ENCODE assay signal across 1 cellular context in the genomic region with DNA sequence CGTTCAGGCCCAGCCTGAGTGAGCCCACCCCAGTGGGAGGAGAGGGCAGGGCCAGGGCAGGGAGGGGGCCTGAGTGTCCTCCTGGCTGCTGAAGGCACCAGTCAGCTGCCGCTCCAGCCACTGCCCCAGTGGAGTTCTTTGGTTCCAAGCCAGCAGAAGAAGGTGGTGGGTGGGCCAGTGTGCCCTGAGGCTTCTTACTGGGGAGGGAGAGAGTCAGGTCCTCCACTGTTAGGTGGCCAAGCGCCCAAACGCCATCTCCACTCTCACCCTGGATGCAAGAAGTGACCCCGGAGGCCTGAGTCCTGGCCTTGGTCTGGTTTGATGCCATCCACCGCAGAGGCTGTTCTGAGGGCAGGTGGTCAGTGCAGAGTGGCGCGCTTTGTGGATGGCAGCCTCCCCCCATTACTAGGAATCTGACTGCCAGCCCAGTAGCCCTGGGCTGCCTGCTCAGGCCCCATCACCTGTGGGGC.
TF ChIP-seq lines count a peak whose summit lies in the region.

No MANE protein-coding gene starts in this region.

TF ChIP-seq in liver, 16 proteins besides CTCF, POLR2A, EP300 and RAD21 (continued from another document):
- TF ChIP-seq, protein P1, sequence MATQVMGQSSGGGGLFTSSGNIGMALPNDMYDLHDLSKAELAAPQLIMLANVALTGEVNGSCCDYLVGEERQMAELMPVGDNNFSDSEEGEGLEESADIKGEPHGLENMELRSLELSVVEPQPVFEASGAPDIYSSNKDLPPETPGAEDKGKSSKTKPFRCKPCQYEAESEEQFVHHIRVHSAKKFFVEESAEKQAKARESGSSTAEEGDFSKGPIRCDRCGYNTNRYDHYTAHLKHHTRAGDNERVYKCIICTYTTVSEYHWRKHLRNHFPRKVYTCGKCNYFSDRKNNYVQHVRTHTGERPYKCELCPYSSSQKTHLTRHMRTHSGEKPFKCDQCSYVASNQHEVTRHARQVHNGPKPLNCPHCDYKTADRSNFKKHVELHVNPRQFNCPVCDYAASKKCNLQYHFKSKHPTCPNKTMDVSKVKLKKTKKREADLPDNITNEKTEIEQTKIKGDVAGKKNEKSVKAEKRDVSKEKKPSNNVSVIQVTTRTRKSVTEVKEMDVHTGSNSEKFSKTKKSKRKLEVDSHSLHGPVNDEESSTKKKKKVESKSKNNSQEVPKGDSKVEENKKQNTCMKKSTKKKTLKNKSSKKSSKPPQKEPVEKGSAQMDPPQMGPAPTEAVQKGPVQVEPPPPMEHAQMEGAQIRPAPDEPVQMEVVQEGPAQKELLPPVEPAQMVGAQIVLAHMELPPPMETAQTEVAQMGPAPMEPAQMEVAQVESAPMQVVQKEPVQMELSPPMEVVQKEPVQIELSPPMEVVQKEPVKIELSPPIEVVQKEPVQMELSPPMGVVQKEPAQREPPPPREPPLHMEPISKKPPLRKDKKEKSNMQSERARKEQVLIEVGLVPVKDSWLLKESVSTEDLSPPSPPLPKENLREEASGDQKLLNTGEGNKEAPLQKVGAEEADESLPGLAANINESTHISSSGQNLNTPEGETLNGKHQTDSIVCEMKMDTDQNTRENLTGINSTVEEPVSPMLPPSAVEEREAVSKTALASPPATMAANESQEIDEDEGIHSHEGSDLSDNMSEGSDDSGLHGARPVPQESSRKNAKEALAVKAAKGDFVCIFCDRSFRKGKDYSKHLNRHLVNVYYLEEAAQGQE (IDR thresholded peaks at IDR 0.05) = no peak
- no peak for TF ChIP-seq TAF1 (conservative IDR thresholded peaks at IDR 0.05)
- no peak for TF ChIP-seq ZBTB33 (IDR thresholded peaks at IDR 0.05)
- no peak for TF ChIP-seq YY1 (IDR thresholded peaks at IDR 0.05)
- no peak for TF ChIP-seq JUND (IDR thresholded peaks at IDR 0.05)
- no peak for TF ChIP-seq HNF4G (IDR thresholded peaks at IDR 0.05)
- TF ChIP-seq, protein P2, sequence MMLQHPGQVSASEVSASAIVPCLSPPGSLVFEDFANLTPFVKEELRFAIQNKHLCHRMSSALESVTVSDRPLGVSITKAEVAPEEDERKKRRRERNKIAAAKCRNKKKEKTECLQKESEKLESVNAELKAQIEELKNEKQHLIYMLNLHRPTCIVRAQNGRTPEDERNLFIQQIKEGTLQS (IDR thresholded peaks at IDR 0.05) = no peak
- TF ChIP-seq SP1 (IDR thresholded peaks at IDR 0.05) = no peak
